Comparison of ENCODE assay signal across 11 cellular contexts in genomic region chr22:29994941-29995340, GRCh38.
DNase-seq lines count a peak whose midpoint lies in the region; ATAC-seq, FAIRE-seq and TF ChIP-seq lines count a peak whose summit lies in the region.
"Had no signal": no experiment of that assay in that cellular context is flagged by ENCODE, and none has a peak within 500 bp of the region (broad histone marks: within the 10 kb centered on the region; RNA-seq: fewer than 3 reads in every experiment).

No MANE protein-coding gene starts in this region.

- DNase-seq in H54 (ENCODE audit: insufficient read length, low spot score): no peak
- peak; percentile 23 for DNase-seq in SW480 (ENCODE audit: low spot score)
- DNase-seq in foreskin keratinocyte: no peak
- no peak for DNase-seq in stimulated activated naive CD4-positive, alpha-beta T cell treated with Interleukin-2 at 50 U/mL for 16 hours (lab: John Stamatoyannopoulos, UW)
- DNase-seq in GM10248 (ENCODE audit: extremely low spot score): no peak
- DNase-seq: activated CD4-positive, alpha-beta T cell treated with anti-CD3 and anti-CD28 coated beads, Interleukin-2, amount 10 ng/mL, durations not matched to agents 24 days and 14 days; effector CD4-positive, alpha-beta T cell; NCI-H2171 treated with DMSO at 0.1 percent for 48 hours; nucleus accumbens had no signal

- peaks cover 33% of the 10 kb centered on the region for H3K4me1 ChIP-seq in foreskin keratinocyte

- TF ChIP-seq CTCF in foreskin keratinocyte (conservative IDR thresholded peaks at IDR 0.05) (no peak), GM10248 (IDR thresholded peaks at IDR 0.05; ENCODE audit: control extremely low read depth, extremely low read depth, low read depth, missing control alignments) (no peak)

- CTCF ChIA-PET in GM10248 (lab: Yijun Ruan, JAX): interaction anchor here (0.7 to 3.5 kb wide), 3 partner anchors 10 to 359 kb away, joined by 3 to 39 read pairs (median 6); no protein-coding TSS in a partner anchor

- no peak overlapping the region for H3K4me3 ChIP-seq in skin epidermis

- ATAC-seq in foreskin keratinocyte: peak; percentile 30
- no peak for ATAC-seq in HG02981 (IDR thresholded peaks at IDR 0.05; ENCODE audit: unreplicated experiment)

- H3K27ac ChIP-seq in foreskin keratinocyte (peak overlapping the region; percentile 74), skin epidermis (peak overlapping the region in 15 of 21 experiments; percentile 10 to 75 (median 50))

- peak; percentile 23 for FAIRE-seq in H54 (lab: Jason Lieb, UNC)

- no peaks in the 10 kb centered on the region for H3K27me3 ChIP-seq in foreskin keratinocyte

- POLR2A ChIA-PET in GM10248 (lab: Yijun Ruan, JAX): no interaction called here

- TF ChIP-seq POLR2A in H54 (IDR thresholded peaks at IDR 0.05; ENCODE audit: low read depth, low read length): no peak
